In the genomic region with DNA sequence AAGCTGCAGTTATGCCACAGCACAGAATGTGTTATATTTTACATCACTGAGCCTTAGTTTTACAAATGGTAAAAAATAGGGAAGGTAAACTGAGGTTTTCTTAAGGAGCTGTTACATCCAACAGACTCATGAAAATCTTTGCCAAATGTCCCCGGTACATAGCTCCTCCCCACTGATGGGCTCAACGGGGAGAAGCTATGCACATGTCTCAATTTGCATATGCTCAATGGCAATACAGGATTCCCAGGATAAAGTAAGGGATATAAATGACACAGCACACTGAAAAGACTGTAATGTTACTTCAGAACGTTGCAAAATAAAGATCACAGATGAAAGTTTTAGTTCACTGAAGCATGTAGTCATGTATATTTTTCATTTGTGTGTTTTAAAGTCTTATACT, we compare ENCODE assay signal across 2 cellular contexts. TPM values are rescaled to one million over a fixed set of nuclear protein-coding genes. Genes with fewer than 3 reads are reported as not detected.
"Had no signal": no experiment of that assay in that cellular context is flagged by ENCODE, and none has a peak within 500 bp of the region (broad histone marks: within the 10 kb centered on the region; RNA-seq: fewer than 3 reads in every experiment).

No MANE protein-coding gene starts in this region.

RNA-seq across cellular contexts. Expression of a gene that starts 58.7 kb away (rescaled TPM):
- total RNA-seq: HT-29, NCI-H460 had no signal
